Comparison of ENCODE assay signal across 1 cellular context in genomic region chr4:58113083-58113482, GRCh38.
TF ChIP-seq lines count a peak whose summit lies in the region.

No MANE protein-coding gene starts in this region.

TF ChIP-seq in WTC11, 78 proteins besides CTCF, POLR2A, EP300 and RAD21 (continued from another document):
- no peak for TF ChIP-seq ZNF532 (CRISPR knock-in tag; IDR thresholded peaks at IDR 0.05; ENCODE audit: borderline replicate concordance)
- TF ChIP-seq ZNF423 (CRISPR knock-in tag; IDR thresholded peaks at IDR 0.05): no peak
TF ChIP-seq in WTC11: peak in this region for 0.
